ENCODE assay signal across 18 cellular contexts in genomic region chr9:36382484-36382883, GRCh38. TPM values are rescaled to one million over a fixed set of nuclear protein-coding genes. Genes with fewer than 3 reads are reported as not detected.
DNase-seq lines count a peak whose midpoint lies in the region; ATAC-seq and TF ChIP-seq lines count a peak whose summit lies in the region.
"Had no signal": no experiment of that assay in that cellular context is flagged by ENCODE, and none has a peak within 500 bp of the region (broad histone marks: within the 10 kb centered on the region; RNA-seq: fewer than 3 reads in every experiment).

No MANE protein-coding gene starts in this region.

- no peak for ATAC-seq in activated CD4-positive, alpha-beta T cell treated with anti-CD3 and anti-CD28 coated beads for 36 hours
- no peak for ATAC-seq in effector memory CD8-positive, alpha-beta T cell (replicated peaks)
- ATAC-seq: A549 had no signal

- peaks cover 69% of the 10 kb centered on the region for H3K4me1 Mint-ChIP-seq in activated CD4-positive, alpha-beta T cell treated with anti-CD3 and anti-CD28 coated beads for 36 hours
- peaks cover 33 to 67% of the 10 kb centered on the region in 2 donors for H3K4me1 Mint-ChIP-seq in effector memory CD8-positive, alpha-beta T cell (ENCODE audit: low read depth in 2 of 2)
- peaks cover 28% of the 10 kb centered on the region for H3K4me1 Mint-ChIP-seq in endothelial cell (ENCODE audit: unreplicated experiment)

- H3K9me3 ChIP-seq in neutrophil (no peaks in the 10 kb centered on the region), HAP-1 (no peaks in the 10 kb centered on the region)
- H3K9me3 ChIP-seq: A549, esophagus muscularis mucosa, left ventricle myocardium inferior, right atrium auricular region had no signal

- no peak for DNase-seq in activated CD4-positive, alpha-beta T cell treated with anti-CD3 and anti-CD28 coated beads for 36 hours
- DNase-seq in activated CD4-positive, alpha-beta T cell treated with anti-CD3 and anti-CD28 coated beads, Interleukin-2, amount 50 U/mL, for 48 hours, result no peak
- no peak for DNase-seq in effector memory CD8-positive, alpha-beta T cell
- DNase-seq in A172 (ENCODE audit: low spot score) (no peak), HAP-1 (ENCODE audit: low spot score in 2 of 2) (no peak), endothelial cell (ENCODE audit: low spot score) (no peak)
- DNase-seq: amniotic stem cell, H7, hippocampal formation, Kasumi-1, left ventricle myocardium inferior had no signal

- CTCF ChIA-PET in activated CD4-positive, alpha-beta T cell treated with anti-CD3 and anti-CD28 coated beads for 36 hours (lab: Charles Lee), result interaction anchor here (0.6 to 1.0 kb wide), 2 partner anchors 15 to 44 kb away, joined by 3 to 4 read pairs; no protein-coding TSS in a partner anchor

- H3K27ac Mint-ChIP-seq in activated CD4-positive, alpha-beta T cell treated with anti-CD3 and anti-CD28 coated beads for 36 hours, result peak overlapping the region; percentile 26
- H3K27ac Mint-ChIP-seq in effector memory CD8-positive, alpha-beta T cell, result peak overlapping the region; percentile 90 to 96
- no peak overlapping the region for H3K27ac Mint-ChIP-seq in endothelial cell (ENCODE audit: unreplicated experiment)
- H3K27ac Mint-ChIP-seq: type B pancreatic cell had no signal

- no peaks in the 10 kb centered on the region for H4K20me1 ChIP-seq in KMS-11 (ENCODE audit: insufficient read depth)

- H2AFZ ChIP-seq in KMS-11 (ENCODE audit: low read depth), result no peak overlapping the region

- H3K36me3 Mint-ChIP-seq in activated CD4-positive, alpha-beta T cell treated with anti-CD3 and anti-CD28 coated beads for 36 hours (ENCODE audit: low read depth), result peaks cover 22% of the 10 kb centered on the region
- peaks cover 28% of the 10 kb centered on the region for H3K36me3 Mint-ChIP-seq in effector memory CD8-positive, alpha-beta T cell (ENCODE audit: insufficient read depth)
- H3K36me3 Mint-ChIP-seq in endothelial cell (ENCODE audit: low read depth, unreplicated experiment), result no peaks in the 10 kb centered on the region

- H3K9ac ChIP-seq in KMS-11, result peak overlapping the region; percentile 36

- H3K36me3 ChIP-seq in KMS-11 (ENCODE audit: insufficient read depth), result no peaks in the 10 kb centered on the region
- H3K36me3 ChIP-seq in neutrophil, result peaks cover 16% of the 10 kb centered on the region
- no peaks in the 10 kb centered on the region for H3K36me3 ChIP-seq in HAP-1 (replicated peaks)
- H3K36me3 ChIP-seq: left ventricle myocardium inferior, right atrium auricular region had no signal

- in situ Hi-C loops in HAP-1 (cut with MboI; ENCODE audit: low sequenced_read_pairs), result no loop called here

- peak overlapping the region; percentile 71 for H3K4me2 ChIP-seq in KMS-11
- H3K4me2 ChIP-seq: A549 had no signal

- no peak overlapping the region for H3K4me3 ChIP-seq in KMS-11 (IDR thresholded peaks at IDR 0.05; ENCODE audit: insufficient read depth, low read depth, low read length)
- no peak overlapping the region for H3K4me3 ChIP-seq in neutrophil (ENCODE audit: low read depth in 1 of 2, low read length in 1 of 2)
- no peak overlapping the region for H3K4me3 ChIP-seq in HAP-1
- H3K4me3 ChIP-seq: A549, coronary artery, esophagus muscularis mucosa, left ventricle myocardium inferior, right atrium auricular region had no signal

- H3K27me3 ChIP-seq in KMS-11 (ENCODE audit: insufficient read depth, low read depth), result no peaks in the 10 kb centered on the region
- H3K27me3 ChIP-seq in neutrophil, result no peaks in the 10 kb centered on the region
- no peaks in the 10 kb centered on the region for H3K27me3 ChIP-seq in HAP-1 (ENCODE audit: low read depth)
- H3K27me3 ChIP-seq: esophagus muscularis mucosa, right atrium auricular region had no signal

- intact Hi-C loops in activated CD4-positive, alpha-beta T cell treated with anti-CD3 and anti-CD28 coated beads for 36 hours (cut with DNase I, micrococcal nuclease), result no loop called here

- peaks cover 81% of the 10 kb centered on the region for H3K79me2 ChIP-seq in KMS-11 (ENCODE audit: insufficient read depth, low read depth)

- TF ChIP-seq CTCF in KMS-11 (conservative IDR thresholded peaks at IDR 0.05; ENCODE audit: low read depth, low read length) (no peak), neutrophil (IDR thresholded peaks at IDR 0.05) (no peak), endothelial cell (IDR thresholded peaks at IDR 0.05; ENCODE audit: unreplicated experiment) (no peak)

- no peaks in the 10 kb centered on the region for H3K9me3 Mint-ChIP-seq in activated CD4-positive, alpha-beta T cell treated with anti-CD3 and anti-CD28 coated beads for 36 hours (ENCODE audit: low read depth)
- H3K9me3 Mint-ChIP-seq in effector memory CD8-positive, alpha-beta T cell, result no peaks in the 10 kb centered on the region
- H3K9me3 Mint-ChIP-seq in endothelial cell (ENCODE audit: unreplicated experiment), result no peaks in the 10 kb centered on the region
- H3K9me3 Mint-ChIP-seq: type B pancreatic cell had no signal

- H3K4me3 Mint-ChIP-seq in activated CD4-positive, alpha-beta T cell treated with anti-CD3 and anti-CD28 coated beads for 36 hours, result no peak overlapping the region
- peak overlapping the region; percentile 81 to 85 for H3K4me3 Mint-ChIP-seq in effector memory CD8-positive, alpha-beta T cell
- H3K4me3 Mint-ChIP-seq in endothelial cell (ENCODE audit: unreplicated experiment), result no peak overlapping the region
- H3K4me3 Mint-ChIP-seq: type B pancreatic cell had no signal

- POLR2A ChIA-PET in activated CD4-positive, alpha-beta T cell treated with anti-CD3 and anti-CD28 coated beads for 36 hours (lab: Charles Lee), result no interaction called here

- H3K27ac ChIP-seq in KMS-11, result peak overlapping the region; percentile 64
- peak overlapping the region; percentile 53 for H3K27ac ChIP-seq in neutrophil
- H3K27ac ChIP-seq: A549, coronary artery, esophagus muscularis mucosa, left ventricle myocardium inferior, right atrium auricular region had no signal

- H3K27me3 Mint-ChIP-seq in activated CD4-positive, alpha-beta T cell treated with anti-CD3 and anti-CD28 coated beads for 36 hours, result no peaks in the 10 kb centered on the region
- H3K27me3 Mint-ChIP-seq in effector memory CD8-positive, alpha-beta T cell, result no peaks in the 10 kb centered on the region
- no peaks in the 10 kb centered on the region for H3K27me3 Mint-ChIP-seq in endothelial cell (ENCODE audit: unreplicated experiment)
- H3K27me3 Mint-ChIP-seq: type B pancreatic cell had no signal

- H3K4me1 ChIP-seq in KMS-11 (ENCODE audit: low read depth, poor library complexity, severe bottlenecking) (peaks cover 35% of the 10 kb centered on the region), neutrophil (ENCODE audit: control insufficient read depth in 1 of 2, insufficient read depth in 1 of 2, low read depth in 1 of 2, low read length in 1 of 2) (peaks cover 29 to 50% of the 10 kb centered on the region in 2 experiments), HAP-1 (peaks cover 2% of the 10 kb centered on the region)

RNA-seq across cellular contexts. Expression of gene RNF38, which starts 17.6 kb away (rescaled TPM):
- 10 to 100 TPM; 26.7 to 40.0 TPM for total RNA-seq in activated CD4-positive, alpha-beta T cell treated with anti-CD3 and anti-CD28 coated beads for 36 hours
- 8.9 and 10.9 TPM in 2 replicates for total RNA-seq in A172 (2014; rRNA removed; shearing (Covaris generic))
- total RNA-seq in endothelial cell (ENCODE audit: unreplicated experiment), result 71.1 TPM

Comparison
In these comparisons a context has a peak if more than half of its experiments do, and no peak if none do; other contexts are left out.
1. H3K4me3 Mint-ChIP-seq: peak in effector memory CD8-positive, alpha-beta T cell (2 of 2); none in activated CD4-positive, alpha-beta T cell treated with anti-CD3 and anti-CD28 coated beads for 36 hours (single experiment) and endothelial cell (single experiment).